Comparison of ENCODE assay signal across 1 cellular context in the genomic region with DNA sequence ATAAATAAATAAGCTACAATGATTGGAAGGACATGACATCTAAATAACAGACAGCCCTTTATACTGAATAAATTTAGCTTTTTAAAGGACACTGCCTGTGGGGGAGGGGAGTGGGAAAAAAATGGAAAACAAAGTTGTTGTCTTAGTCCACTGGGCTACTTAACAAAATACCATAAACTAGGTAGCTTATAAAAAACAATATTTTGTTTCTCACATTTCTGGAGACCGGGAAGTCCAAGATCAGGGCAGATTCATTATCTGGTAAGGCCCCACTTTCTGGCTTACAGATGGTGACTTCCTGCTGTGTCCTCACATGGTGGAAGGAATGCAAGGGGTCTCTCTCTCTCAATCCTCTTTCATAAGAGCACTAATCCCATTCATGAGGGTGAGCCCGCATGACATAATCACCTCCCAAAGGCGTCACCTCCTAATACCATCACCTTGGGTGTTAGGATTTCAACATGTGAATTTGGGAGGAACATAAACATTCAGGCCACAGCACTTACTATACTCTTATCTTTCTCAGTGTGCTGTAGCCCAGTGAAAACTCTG.
TF ChIP-seq lines count a peak whose summit lies in the region.

No MANE protein-coding gene starts in this region.

TF ChIP-seq in K562, 482 proteins besides CTCF, POLR2A, EP300 and RAD21 (continued from another document):
- TF ChIP-seq DACH1 (IDR thresholded peaks at IDR 0.05; ENCODE audit: partially characterized antibody): no peak
- 0 out of 2 replicates have a peak, but pooled peaks have one; percentile 25 for TF ChIP-seq JUND (IDR thresholded peaks at IDR 0.05; ENCODE audit: borderline replicate concordance, low read depth, low read length)
- no peak for TF ChIP-seq JUND (tag; IDR thresholded peaks at IDR 0.05; ENCODE audit: borderline replicate concordance, low read depth, low read length)
- TF ChIP-seq POLR2H (tag; IDR thresholded peaks at IDR 0.05; ENCODE audit: low read depth): 0 out of 2 replicates have a peak, but pooled peaks have one; percentile 16
- peak; percentile 50; the same call in 1 of the 2 replicates for TF ChIP-seq GABPA (tag; conservative IDR thresholded peaks at IDR 0.05; ENCODE audit: low read depth)
- TF ChIP-seq ZNF140 (CRISPR knock-in tag; IDR thresholded peaks at IDR 0.05): no peak
- no peak for TF ChIP-seq ZBTB34 (CRISPR knock-in tag; IDR thresholded peaks at IDR 0.05)
- TF ChIP-seq, protein P1, sequence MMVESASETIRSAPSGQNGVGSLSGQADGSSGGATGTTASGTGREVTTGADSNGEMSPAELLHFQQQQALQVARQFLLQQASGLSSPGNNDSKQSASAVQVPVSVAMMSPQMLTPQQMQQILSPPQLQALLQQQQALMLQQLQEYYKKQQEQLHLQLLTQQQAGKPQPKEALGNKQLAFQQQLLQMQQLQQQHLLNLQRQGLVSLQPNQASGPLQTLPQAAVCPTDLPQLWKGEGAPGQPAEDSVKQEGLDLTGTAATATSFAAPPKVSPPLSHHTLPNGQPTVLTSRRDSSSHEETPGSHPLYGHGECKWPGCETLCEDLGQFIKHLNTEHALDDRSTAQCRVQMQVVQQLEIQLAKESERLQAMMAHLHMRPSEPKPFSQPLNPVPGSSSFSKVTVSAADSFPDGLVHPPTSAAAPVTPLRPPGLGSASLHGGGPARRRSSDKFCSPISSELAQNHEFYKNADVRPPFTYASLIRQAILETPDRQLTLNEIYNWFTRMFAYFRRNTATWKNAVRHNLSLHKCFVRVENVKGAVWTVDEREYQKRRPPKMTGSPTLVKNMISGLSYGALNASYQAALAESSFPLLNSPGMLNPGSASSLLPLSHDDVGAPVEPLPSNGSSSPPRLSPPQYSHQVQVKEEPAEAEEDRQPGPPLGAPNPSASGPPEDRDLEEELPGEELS (CRISPR knock-in tag; IDR thresholded peaks at IDR 0.05; ENCODE audit: borderline replicate concordance): no peak
- TF ChIP-seq RBM22 (IDR thresholded peaks at IDR 0.05; ENCODE audit: low read depth, low read length, poor library complexity, severe bottlenecking): no peak
- TF ChIP-seq JUN (IDR thresholded peaks at IDR 0.05; ENCODE audit: borderline replicate concordance, low read depth, low read length): 0 out of 2 replicates have a peak, but pooled peaks have one; percentile 36
- no peak for TF ChIP-seq JUN (CRISPR knock-in tag; IDR thresholded peaks at IDR 0.05; ENCODE audit: borderline replicate concordance)
- no peak for TF ChIP-seq IRF2 (CRISPR knock-in tag; IDR thresholded peaks at IDR 0.05)
- 0 out of 2 replicates have a peak, but pooled peaks have one; percentile 27 for TF ChIP-seq ZNF197 (CRISPR knock-in tag; IDR thresholded peaks at IDR 0.05; ENCODE audit: low read depth)
- TF ChIP-seq, protein P2, sequence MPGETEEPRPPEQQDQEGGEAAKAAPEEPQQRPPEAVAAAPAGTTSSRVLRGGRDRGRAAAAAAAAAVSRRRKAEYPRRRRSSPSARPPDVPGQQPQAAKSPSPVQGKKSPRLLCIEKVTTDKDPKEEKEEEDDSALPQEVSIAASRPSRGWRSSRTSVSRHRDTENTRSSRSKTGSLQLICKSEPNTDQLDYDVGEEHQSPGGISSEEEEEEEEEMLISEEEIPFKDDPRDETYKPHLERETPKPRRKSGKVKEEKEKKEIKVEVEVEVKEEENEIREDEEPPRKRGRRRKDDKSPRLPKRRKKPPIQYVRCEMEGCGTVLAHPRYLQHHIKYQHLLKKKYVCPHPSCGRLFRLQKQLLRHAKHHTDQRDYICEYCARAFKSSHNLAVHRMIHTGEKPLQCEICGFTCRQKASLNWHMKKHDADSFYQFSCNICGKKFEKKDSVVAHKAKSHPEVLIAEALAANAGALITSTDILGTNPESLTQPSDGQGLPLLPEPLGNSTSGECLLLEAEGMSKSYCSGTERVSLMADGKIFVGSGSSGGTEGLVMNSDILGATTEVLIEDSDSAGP (CRISPR knock-in tag; IDR thresholded peaks at IDR 0.05): no peak
- 0 out of 2 replicates have a peak, but pooled peaks have one; percentile 21 for TF ChIP-seq CREM (IDR thresholded peaks at IDR 0.05; ENCODE audit: low read depth)
- TF ChIP-seq ID3 (CRISPR knock-in tag; IDR thresholded peaks at IDR 0.05): no peak
- TF ChIP-seq ID3 (tag; IDR thresholded peaks at IDR 0.05): no peak
- peak; percentile 45; the same call in 1 of the 2 replicates for TF ChIP-seq CTBP1 (IDR thresholded peaks at IDR 0.05; ENCODE audit: borderline replicate concordance)
- TF ChIP-seq CXXC5 (CRISPR knock-in tag; IDR thresholded peaks at IDR 0.05): peak; percentile 30
- TF ChIP-seq EP400 (IDR thresholded peaks at IDR 0.05): 0 out of 2 replicates have a peak, but pooled peaks have one; percentile 27
- no peak for TF ChIP-seq SLC30A9 (CRISPR knock-in tag; IDR thresholded peaks at IDR 0.05)
- TF ChIP-seq ZNF785 (CRISPR knock-in tag; IDR thresholded peaks at IDR 0.05): no peak
